In the genomic region with DNA sequence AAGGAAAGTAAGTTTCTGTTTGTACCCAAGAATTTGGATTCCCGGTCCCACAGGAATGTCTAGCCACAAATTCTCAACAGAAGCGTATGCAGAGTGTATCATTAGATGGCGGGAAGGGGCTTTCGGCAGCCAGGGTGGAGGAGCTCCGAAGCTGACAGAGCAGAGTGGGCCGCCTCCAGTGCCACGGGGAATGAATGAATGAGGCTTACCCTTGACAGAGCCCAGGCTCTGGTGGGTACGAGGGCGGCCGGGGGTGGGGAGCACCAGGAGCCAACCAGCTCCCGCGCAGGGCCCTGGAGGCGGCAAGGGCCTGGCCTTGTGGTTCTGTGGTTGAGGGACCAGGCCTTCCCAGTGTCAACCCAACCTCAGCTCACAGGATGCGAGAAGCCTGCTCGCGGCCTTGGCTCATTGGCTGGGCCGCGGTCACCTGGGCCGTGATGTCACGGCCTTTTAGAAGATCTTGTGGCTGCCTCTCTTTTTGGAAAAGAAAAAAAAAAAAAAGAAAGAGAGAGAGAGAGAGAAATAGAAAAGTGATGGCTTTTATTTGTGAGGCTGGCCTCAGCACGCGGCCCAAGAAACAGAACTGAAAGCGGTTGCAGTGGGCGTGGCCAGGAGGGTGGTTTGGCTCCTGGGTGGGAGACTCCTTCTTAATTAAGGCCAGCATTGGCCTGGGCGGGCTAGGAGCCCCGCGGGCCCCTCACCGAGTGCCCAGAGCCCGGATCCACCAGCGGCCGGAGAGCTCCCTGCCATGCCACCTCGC, we compare ENCODE assay signal across 8 cellular contexts. TPM values are rescaled to one million over a fixed set of nuclear protein-coding genes. Genes with fewer than 3 reads are reported as not detected.
DNase-seq lines count a peak whose midpoint lies in the region; ATAC-seq, FAIRE-seq and TF ChIP-seq lines count a peak whose summit lies in the region.

No MANE protein-coding gene starts in this region.

- H2BK5ac ChIP-seq in H1 (ENCODE audit: low read depth, low read length), result no peak overlapping the region

- FAIRE-seq in HepG2 (lab: Jason Lieb, UNC) (no peak), H1 (lab: Jason Lieb, UNC) (no peak)

- no peaks in the 10 kb centered on the region for H4K20me1 ChIP-seq in HepG2 (ENCODE audit: insufficient read depth, low read length)
- no peaks in the 10 kb centered on the region for H4K20me1 ChIP-seq in H1 (replicated peaks in 1 of 2; ENCODE audit: control insufficient read depth in 1 of 2, insufficient read depth in 2 of 2, low read length in 2 of 2)

- H2BK12ac ChIP-seq in H1 (ENCODE audit: low read depth, low read length), result no peak overlapping the region

- H3K9me3 Mint-ChIP-seq in activated CD4-positive, alpha-beta T cell treated with anti-CD3 and anti-CD28 coated beads, Interleukin-2, amount 10 ng/mL, durations not matched to agents 24 days and 14 days, result no peaks in the 10 kb centered on the region

- no peaks in the 10 kb centered on the region for H3K9me3 ChIP-seq in right lobe of liver
- no peaks in the 10 kb centered on the region for H3K9me3 ChIP-seq in HepG2 (ENCODE audit: low read length)
- no peaks in the 10 kb centered on the region for H3K9me3 ChIP-seq in H1 (ENCODE audit: insufficient read depth in 2 of 2, low read depth in 1 of 2, low read length in 1 of 2)

- no peaks in the 10 kb centered on the region for H3K27me3 Mint-ChIP-seq in activated CD4-positive, alpha-beta T cell treated with anti-CD3 and anti-CD28 coated beads, Interleukin-2, amount 10 ng/mL, durations not matched to agents 24 days and 14 days

- H3K4me3 ChIP-seq in right lobe of liver, result no peak overlapping the region
- no peak overlapping the region for H3K4me3 ChIP-seq in HepG2 (replicated peaks in 1 of 3; ENCODE audit: insufficient read depth in 1 of 3, low read depth in 2 of 3, low read length in 3 of 3)
- H3K4me3 ChIP-seq in H1 (ENCODE audit: extremely low read depth in 1 of 4, insufficient read depth in 2 of 4, low read depth in 3 of 4, low read length in 4 of 4), result no peak overlapping the region

- DNase-seq in right lobe of liver (peak in 1 of 3 donors; percentile 48), HepG2 (ENCODE audit: low spot score) (no peak), H1 (ENCODE audit: low read depth in 1 of 2, low spot score in 2 of 2) (no peak), hepatic stellate cell (ENCODE audit: low spot score) (no peak), NCI-H128 (lab: John Stamatoyannopoulos, UW; ENCODE audit: unreplicated experiment) (no peak)
- DNase-seq in activated CD4-positive, alpha-beta T cell treated with anti-CD3 and anti-CD28 coated beads, Interleukin-2, amount 10 ng/mL, durations not matched to agents 24 days and 14 days, result peak; percentile 98
- peak; percentile 73 for DNase-seq in stimulated activated CD8-positive, alpha-beta memory T cell treated with anti-CD3 and anti-CD28 coated beads, Interleukin-15, amount 100 ng/mL, for 1 hour (ENCODE audit: low read depth)

- H3K36me3 ChIP-seq in right lobe of liver, result no peaks in the 10 kb centered on the region
- H3K36me3 ChIP-seq in HepG2 (replicated peaks in 1 of 2; ENCODE audit: control insufficient read depth in 1 of 2, insufficient read depth in 2 of 2, low read length in 2 of 2), result no peaks in the 10 kb centered on the region
- no peaks in the 10 kb centered on the region for H3K36me3 ChIP-seq in H1 (ENCODE audit: control insufficient read depth in 2 of 4, insufficient read depth in 4 of 4, low read length in 3 of 4)

- H3K4ac ChIP-seq in H1 (replicated peaks; ENCODE audit: insufficient read length, low read depth, low read length), result no peak overlapping the region

- no peak overlapping the region for H3K23ac ChIP-seq in H1 (ENCODE audit: insufficient read length)

- peak; percentile 32 to 72 (median 66) for ATAC-seq in right lobe of liver
- no peak for ATAC-seq in HepG2
- ATAC-seq in HG03442 (IDR thresholded peaks at IDR 0.05; ENCODE audit: unreplicated experiment), result peak; percentile 82

- H3K27ac ChIP-seq in right lobe of liver (no peak overlapping the region), HepG2 (ENCODE audit: extremely low read length, insufficient read depth, low read length) (no peak overlapping the region), H1 (ENCODE audit: low read depth, low read length) (no peak overlapping the region)

- H4K8ac ChIP-seq in H1 (ENCODE audit: extremely low read depth, insufficient read depth, low read length), result no peak overlapping the region; the same call in 1 of the 2 replicates

- H2BK15ac ChIP-seq in H1 (ENCODE audit: low read length), result no peak overlapping the region

- no peak overlapping the region for H3K14ac ChIP-seq in H1 (ENCODE audit: insufficient read length)

- peaks cover 43% of the 10 kb centered on the region for H3K36me3 Mint-ChIP-seq in activated CD4-positive, alpha-beta T cell treated with anti-CD3 and anti-CD28 coated beads, Interleukin-2, amount 10 ng/mL, durations not matched to agents 24 days and 14 days (ENCODE audit: low read depth)

- TF ChIP-seq POLR2A in right lobe of liver (IDR thresholded peaks at IDR 0.05) (no peak), HepG2 (IDR thresholded peaks at IDR 0.05; ENCODE audit: insufficient read depth in 1 of 2, low read depth in 2 of 2, low read length in 2 of 2) (no peak), H1 (IDR thresholded peaks at IDR 0.05; ENCODE audit: control extremely low read depth in 1 of 2, low read depth in 2 of 2, low read length in 2 of 2) (no peak)

- H3K9ac ChIP-seq in HepG2 (ENCODE audit: insufficient read depth, low read depth, low read length) (no peak overlapping the region), H1 (replicated peaks in 1 of 4; ENCODE audit: extremely low read depth in 1 of 4, low read depth in 3 of 4, low read length in 3 of 4) (no peak overlapping the region)

- no peaks in the 10 kb centered on the region for H3K27me3 ChIP-seq in right lobe of liver
- peaks cover 3 to 49% of the 10 kb centered on the region in 2 experiments; a peak in 3 of 5 replicates for H3K27me3 ChIP-seq in HepG2 (ENCODE audit: control insufficient read depth in 1 of 2, insufficient read depth in 2 of 2, low read length in 2 of 2)
- no peaks in the 10 kb centered on the region for H3K27me3 ChIP-seq in H1 (replicated peaks in 1 of 4; ENCODE audit: control insufficient read depth in 3 of 4, extremely low read depth in 1 of 4, insufficient read depth in 3 of 4, low read length in 3 of 4)

- H3K79me2 ChIP-seq in HepG2 (ENCODE audit: insufficient read depth, low read length) (no peaks in the 10 kb centered on the region), H1 (ENCODE audit: control insufficient read depth in 1 of 2, insufficient read depth in 2 of 2, low read length in 2 of 2) (no peaks in the 10 kb centered on the region)

- H2AFZ ChIP-seq in HepG2 (ENCODE audit: low read length), result no peak overlapping the region
- no peak overlapping the region for H2AFZ ChIP-seq in H1 (ENCODE audit: low read length)

- H3K4me3 Mint-ChIP-seq in activated CD4-positive, alpha-beta T cell treated with anti-CD3 and anti-CD28 coated beads, Interleukin-2, amount 10 ng/mL, durations not matched to agents 24 days and 14 days, result peak overlapping the region; percentile 96

- no peaks in the 10 kb centered on the region for H3K23me2 ChIP-seq in H1 (ENCODE audit: low read depth, low read length)

- TF ChIP-seq EP300 in HepG2 (IDR thresholded peaks at IDR 0.05; ENCODE audit: low read depth in 2 of 2, low read length in 2 of 2) (no peak), HepG2 (CRISPR knock-in tag; IDR thresholded peaks at IDR 0.05; ENCODE audit: borderline replicate concordance) (no peak), H1 (IDR thresholded peaks at IDR 0.05; ENCODE audit: borderline replicate concordance in 1 of 2, low read depth in 2 of 2, low read length in 2 of 2) (no peak)

- no peak overlapping the region for H4K91ac ChIP-seq in H1 (replicated peaks; ENCODE audit: insufficient read length, low read length)

- peaks cover 71% of the 10 kb centered on the region for H3K4me1 Mint-ChIP-seq in activated CD4-positive, alpha-beta T cell treated with anti-CD3 and anti-CD28 coated beads, Interleukin-2, amount 10 ng/mL, durations not matched to agents 24 days and 14 days

- TF ChIP-seq RAD21 in HepG2 (CRISPR knock-in tag; IDR thresholded peaks at IDR 0.05) (no peak), H1 (IDR thresholded peaks at IDR 0.05 in 1 of 2, conservative IDR thresholded peaks at IDR 0.05 in 1 of 2; ENCODE audit: low read depth in 2 of 2, low read length in 2 of 2) (no peak)

- no peak for TF ChIP-seq CTCF in right lobe of liver (IDR thresholded peaks at IDR 0.05)
- TF ChIP-seq CTCF in HepG2 (CRISPR knock-in tag; IDR thresholded peaks at IDR 0.05), result no peak
- no peak for TF ChIP-seq CTCF in H1 (IDR thresholded peaks at IDR 0.05; ENCODE audit: control extremely low read depth in 1 of 3, insufficient read depth in 1 of 3, low read depth in 1 of 3, low read length in 3 of 3)

- no peak overlapping the region for H4K5ac ChIP-seq in H1 (ENCODE audit: insufficient read length, low read depth, low read length)

- in situ Hi-C loops in HepG2 (cut with HindIII; ENCODE audit: extremely low pct_ligation_motif_present, low pct_unique_long_range_greater_than_20kb), result no loop called here

- no peak overlapping the region for H3K18ac ChIP-seq in H1 (ENCODE audit: extremely low read depth, low read length)

- CTCF ChIA-PET in HepG2 (lab: Yijun Ruan, JAX; ENCODE audit: low intra/inter-chr PET ratio, low total read pairs), result no interaction called here
- CTCF ChIA-PET in H1 (lab: Charles Lee; ENCODE audit: partially characterized antibody), result interaction anchor here (0.6 to 2.6 kb wide), 5 partner anchors 15 to 608 kb away, joined by 3 to 11 read pairs (median 3); no protein-coding TSS in a partner anchor

- H3K4me2 ChIP-seq in HepG2 (ENCODE audit: low read depth, low read length), result no peak overlapping the region
- H3K4me2 ChIP-seq in H1 (ENCODE audit: insufficient read depth in 1 of 2, low read depth in 2 of 2, low read length in 2 of 2), result no peak overlapping the region

- intact Hi-C loops in right lobe of liver (cut with DNase I), result no loop called here
- intact Hi-C loops in HepG2 (cut with micrococcal nuclease; ENCODE audit: unreplicated experiment), result no loop called here
- intact Hi-C loops in activated CD4-positive, alpha-beta T cell treated with anti-CD3 and anti-CD28 coated beads, Interleukin-2, amount 10 ng/mL, durations not matched to agents 24 days and 14 days (cut with micrococcal nuclease), result loop anchor here (1.0 kb wide), 3 partner anchors 10 to 72 kb away; a partner anchor contains a TSS

- peak overlapping the region; percentile 97 for H3K27ac Mint-ChIP-seq in activated CD4-positive, alpha-beta T cell treated with anti-CD3 and anti-CD28 coated beads, Interleukin-2, amount 10 ng/mL, durations not matched to agents 24 days and 14 days

- H2BK120ac ChIP-seq in H1 (replicated peaks; ENCODE audit: low read depth, low read length), result no peak overlapping the region

- no peak overlapping the region for H3K56ac ChIP-seq in H1 (replicated peaks; ENCODE audit: insufficient read length, low read depth, low read length)

- BruUV-seq in HepG2 (replicated peaks; lab: Mats Ljungman, UMichigan), result no TSS peak

- H2BK20ac ChIP-seq in H1 (ENCODE audit: low read length), result no peak overlapping the region

- no peak overlapping the region for H2AK5ac ChIP-seq in H1 (ENCODE audit: low read depth, low read length)

- no peaks in the 10 kb centered on the region for H3K4me1 ChIP-seq in right lobe of liver
- no peaks in the 10 kb centered on the region for H3K4me1 ChIP-seq in HepG2 (ENCODE audit: insufficient read depth, low read length)
- peaks cover 0 to 5% (median under 1%) of the 10 kb centered on the region in 4 experiments; a peak in 3 of 7 replicates for H3K4me1 ChIP-seq in H1 (replicated peaks in 1 of 4; ENCODE audit: control insufficient read depth in 3 of 4, insufficient read depth in 4 of 4, low read length in 3 of 4)

- no peaks in the 10 kb centered on the region for H3K79me1 ChIP-seq in H1 (ENCODE audit: low read depth, low read length)

- 58% methylated on average over 8 of the region's 32 CpGs for WGBS in right lobe of liver (ENCODE audit: insufficient coverage, low coverage, low lambda C conversion rate, missing lambda C conversion rate)
- WGBS in HepG2 (ENCODE audit: low lambda C conversion rate), result 78% methylated on average over 23 of the region's 32 CpGs
- WGBS in H1 (ENCODE audit: extremely low coverage in 1 of 2, insufficient coverage in 1 of 2, insufficient read length in 1 of 2, insufficient replicate concordance in 2 of 2, low coverage in 1 of 2, low lambda C conversion rate in 2 of 2, missing lambda C conversion rate in 1 of 2), 2 experiments, result 93% methylated on average over 31 of the region's 32 CpGs; no CpG with 5 or more reads in 1 of the 2 experiments

- POLR2A ChIA-PET in HepG2 (lab: Yijun Ruan, JAX) (no interaction called here), H1 (lab: Charles Lee; ENCODE audit: partially characterized antibody) (interaction anchor here (0.7 kb wide), 1 partner anchor 15 kb away, joined by 3 read pairs; no protein-coding TSS in a partner anchor)

RNA-seq across cellular contexts. Expression of a gene that starts 34.9 kb away (rescaled TPM):
- total RNA-seq in right lobe of liver, result 1 to 10 TPM in 3 of 6 experiments, under 1 TPM in 3; 0.46 to 3.1 (median 0.84) TPM
- total RNA-seq in HepG2 (2016; rRNA removed; fragmentation: Illumina TruSeq; extraction: Trizol), result 0.04 TPM in 1 of 2 replicates, not detected in the other
- not detected in 2 replicates for total RNA-seq in HepG2 (2016; cell fraction: cytosol; rRNA removed; fragmentation: Illumina TruSeq; extraction: Trizol; ENCODE audit: low read depth)
- total RNA-seq in HepG2 (2016; cell fraction: insoluble cytoplasmic fraction; rRNA removed; fragmentation: Illumina TruSeq; extraction: Trizol), result 0.04 and 0.06 TPM in 2 replicates
- total RNA-seq in HepG2 (2016; cell fraction: membrane; rRNA removed; fragmentation: Illumina TruSeq; extraction: Trizol), result 0.07 TPM in 1 of 2 replicates, not detected in the other
- not detected in 2 replicates for total RNA-seq in HepG2 (2016; cell fraction: nucleus; rRNA removed; fragmentation: Illumina TruSeq; extraction: Trizol)
- polyA plus RNA-seq in HepG2 (2011; rRNA removed), result 0.17 and 0.22 TPM in 2 replicates
- 0.12 and 0.21 TPM in 2 replicates for polyA plus RNA-seq in HepG2 (2011; cell fraction: cytosol; rRNA removed)
- polyA plus RNA-seq in HepG2 (2011; cell fraction: nucleus; rRNA removed), result 0.26 and 0.35 TPM in 2 replicates
- 0.67 and 0.68 TPM in 2 replicates for polyA plus RNA-seq in HepG2 (2012)
- polyA plus RNA-seq in HepG2 (2016; cell fraction: cytosol; fragmentation: Illumina TruSeq; extraction: Trizol; ENCODE audit: low read depth), result 0.07 TPM in 1 of 2 replicates, not detected in the other
- 0.05 and 0.15 TPM in 2 replicates for polyA plus RNA-seq in HepG2 (2016; cell fraction: insoluble cytoplasmic fraction; fragmentation: Illumina TruSeq; extraction: Trizol; ENCODE audit: low read depth)
- 0.09 and 0.14 TPM in 2 replicates for polyA plus RNA-seq in HepG2 (2016; cell fraction: membrane; fragmentation: Illumina TruSeq; extraction: Trizol; ENCODE audit: low read depth)
- 0.19 TPM in 1 of 2 replicates, not detected in the other for polyA plus RNA-seq in HepG2 (2016; cell fraction: nucleus; fragmentation: Illumina TruSeq; extraction: Trizol; ENCODE audit: insufficient read depth, low read depth)
- polyA minus RNA-seq in HepG2 (2011; rRNA and poly(A)+ RNA removed; ENCODE audit: low replicate concordance), result 0.74 TPM in 1 of 2 replicates, not detected in the other
- polyA minus RNA-seq in HepG2 (2011; cell fraction: cytosol; rRNA and poly(A)+ RNA removed), result 0.18 and 0.89 TPM in 2 replicates
- 0.12 TPM in 1 of 2 replicates, not detected in the other for polyA minus RNA-seq in HepG2 (2011; cell fraction: nucleus; rRNA and poly(A)+ RNA removed)
- 110 and 112 TPM in 2 replicates for total RNA-seq in activated CD4-positive, alpha-beta T cell treated with anti-CD3 and anti-CD28 coated beads, Interleukin-2, amount 10 ng/mL, durations not matched to agents 24 days and 14 days
- 0.48 and 0.82 TPM in 2 replicates for total RNA-seq in H1 (2021; fragmentation: NEBNext Ultra II Directional; extraction: Animal tissue kit (Norgen Biotek cat#: 25700))
- 0.49 and 0.62 TPM in 2 replicates for polyA plus RNA-seq in H1 (2011; rRNA removed)
- polyA plus RNA-seq in H1 (2011; cell fraction: cytosol; rRNA removed), result 0.44 TPM
- 0.70 TPM for polyA plus RNA-seq in H1 (2011; cell fraction: nucleus; rRNA removed)
- polyA plus RNA-seq in H1 (2012, experiment 1 of 2), result 0.33 to 1.3 TPM (median 0.64 TPM) in 4 replicates
- 0.55 TPM for polyA plus RNA-seq in H1 (2012, experiment 2 of 2)
- polyA plus RNA-seq in H1 (2013, experiment 1 of 2), result 0.61 TPM
- 0.52 TPM for polyA plus RNA-seq in H1 (2013, experiment 2 of 2)
- polyA minus RNA-seq in H1 (2011; rRNA and poly(A)+ RNA removed), result 0.13 TPM in 1 of 2 replicates, not detected in the other
- polyA minus RNA-seq in H1 (2011; cell fraction: cytosol; rRNA and poly(A)+ RNA removed), result 1.5 TPM
- polyA minus RNA-seq in H1 (2011; cell fraction: nucleus; rRNA and poly(A)+ RNA removed), result 0.30 TPM

Comparison
In these comparisons a context has a peak if more than half of its experiments do, and no peak if none do; other contexts are left out.
1. DNase-seq: peak in activated CD4-positive, alpha-beta T cell treated with anti-CD3 and anti-CD28 coated beads, Interleukin-2, amount 10 ng/mL, durations not matched to agents 24 days and 14 days (single experiment) and stimulated activated CD8-positive, alpha-beta memory T cell treated with anti-CD3 and anti-CD28 coated beads, Interleukin-15, amount 100 ng/mL, for 1 hour (single experiment); none in HepG2 (single experiment), H1 (0 of 2), hepatic stellate cell (single experiment) and NCI-H128 (single experiment).
2. RNA of a gene that starts 34.9 kb away (total RNA-seq): 110 to 112 TPM in activated CD4-positive, alpha-beta T cell treated with anti-CD3 and anti-CD28 coated beads, Interleukin-2, amount 10 ng/mL, durations not matched to agents 24 days and 14 days; 0.46 to 3.1 TPM in right lobe of liver, 0.48 to 0.82 TPM in H1 and 0.04 to 0.07 TPM in HepG2; every median in the first group is over 10 times any median in the second.